In the genomic region with DNA sequence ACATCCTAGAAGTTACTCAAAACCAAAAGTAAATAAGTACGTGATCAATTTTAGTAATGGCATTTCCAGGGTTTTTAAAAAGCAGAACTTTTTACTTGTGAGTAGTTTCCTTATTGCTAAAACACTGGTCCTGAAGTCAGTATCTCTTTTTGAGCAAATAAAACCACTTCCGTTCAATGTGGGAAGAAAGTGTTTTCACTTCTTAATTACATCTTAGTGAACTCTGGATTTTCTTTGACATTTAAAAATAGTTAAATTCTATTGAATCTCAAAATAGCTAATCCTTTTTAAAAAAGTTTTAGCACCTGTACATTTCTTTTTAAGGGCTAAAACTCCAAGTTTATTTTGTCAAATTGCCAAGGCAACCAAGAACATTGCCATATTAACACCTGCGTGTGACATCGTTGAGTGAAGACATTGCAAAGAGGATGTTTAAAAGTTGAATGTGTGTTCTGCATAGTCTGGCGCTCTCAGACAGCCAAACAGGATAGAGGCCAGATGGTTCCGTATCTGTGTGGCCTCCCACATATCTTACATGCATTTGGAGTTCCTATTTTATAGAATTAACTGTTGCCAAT, we compare ENCODE assay signal across 8 cellular contexts. TPM values are rescaled to one million over a fixed set of nuclear protein-coding genes. Genes with fewer than 3 reads are reported as not detected.
DNase-seq lines count a peak whose midpoint lies in the region; ATAC-seq and TF ChIP-seq lines count a peak whose summit lies in the region.

No MANE protein-coding gene starts in this region.

- intact Hi-C loops in activated T-helper 1 cell treated with anti-CD3 and anti-CD28 coated beads, Interleukin-12 subunit alpha, Interleukin-12 subunit beta, Interleukin-2, Interleukin-4 antibody, amounts not matched to agents 30 ng/mL and 10 ng/mL and 1 ng/mL, durations not matched to agents 14 hours and 24 hours and 36 hours (cut with micrococcal nuclease) = loop anchor here (1.0 to 10.0 kb wide), 8 partner anchors 48 to 1190 kb away; a partner anchor contains a TSS

- H3K9me3 Mint-ChIP-seq in activated T-helper 1 cell treated with anti-CD3 and anti-CD28 coated beads, Interleukin-12 subunit alpha, Interleukin-12 subunit beta, Interleukin-2, Interleukin-4 antibody, amounts not matched to agents 30 ng/mL and 10 ng/mL and 1 ng/mL, durations not matched to agents 14 hours and 24 hours and 36 hours = no peaks in the 10 kb centered on the region
- no peaks in the 10 kb centered on the region for H3K9me3 Mint-ChIP-seq in stimulated activated effector memory CD8-positive, alpha-beta T cell treated with anti-CD3 and anti-CD28 coated beads, Interleukin-12 subunit alpha, Interleukin-12 subunit beta, amount 100 ng/mL, for 72 hours

- peaks cover 24% of the 10 kb centered on the region for H3K36me3 Mint-ChIP-seq in activated T-helper 1 cell treated with anti-CD3 and anti-CD28 coated beads, Interleukin-12 subunit alpha, Interleukin-12 subunit beta, Interleukin-2, Interleukin-4 antibody, amounts not matched to agents 30 ng/mL and 10 ng/mL and 1 ng/mL, durations not matched to agents 14 hours and 24 hours and 36 hours (ENCODE audit: low read depth)
- peaks cover 74% of the 10 kb centered on the region for H3K36me3 Mint-ChIP-seq in stimulated activated effector memory CD8-positive, alpha-beta T cell treated with anti-CD3 and anti-CD28 coated beads, Interleukin-12 subunit alpha, Interleukin-12 subunit beta, amount 100 ng/mL, for 72 hours

- peak overlapping the region; percentile 74 for H3K4me3 Mint-ChIP-seq in activated T-helper 1 cell treated with anti-CD3 and anti-CD28 coated beads, Interleukin-12 subunit alpha, Interleukin-12 subunit beta, Interleukin-2, Interleukin-4 antibody, amounts not matched to agents 30 ng/mL and 10 ng/mL and 1 ng/mL, durations not matched to agents 14 hours and 24 hours and 36 hours
- H3K4me3 Mint-ChIP-seq in stimulated activated effector memory CD8-positive, alpha-beta T cell treated with anti-CD3 and anti-CD28 coated beads, Interleukin-12 subunit alpha, Interleukin-12 subunit beta, amount 100 ng/mL, for 72 hours = peak overlapping the region; percentile 65

- peak; percentile 81 for DNase-seq in GM12865 (ENCODE audit: low read depth)
- DNase-seq in activated T-helper 1 cell treated with anti-CD3 and anti-CD28 coated beads, Interleukin-12 subunit alpha, Interleukin-12 subunit beta, Interleukin-2, Interleukin-4 antibody, amounts not matched to agents 30 ng/mL and 10 ng/mL and 1 ng/mL, durations not matched to agents 14 hours and 24 hours and 36 hours (ENCODE audit: low spot score) = peak; percentile 26
- no peak for DNase-seq in stimulated activated effector memory CD8-positive, alpha-beta T cell treated with anti-CD3 and anti-CD28 coated beads, Interleukin-12 subunit alpha, Interleukin-12 subunit beta, amount 100 ng/mL, for 72 hours (ENCODE audit: low spot score in 2 of 2)
- no peak for DNase-seq in NCI-H510A treated with DMSO at 0.1 percent for 48 hours (lab: John Stamatoyannopoulos, UW)
- DNase-seq in DMS 273 (lab: John Stamatoyannopoulos, UW; ENCODE audit: unreplicated experiment) = no peak
- DNase-seq in glomerular visceral epithelial cell (ENCODE audit: extremely low spot score) = no peak

- peak overlapping the region; percentile 77 for H3K27ac Mint-ChIP-seq in activated T-helper 1 cell treated with anti-CD3 and anti-CD28 coated beads, Interleukin-12 subunit alpha, Interleukin-12 subunit beta, Interleukin-2, Interleukin-4 antibody, amounts not matched to agents 30 ng/mL and 10 ng/mL and 1 ng/mL, durations not matched to agents 14 hours and 24 hours and 36 hours
- H3K27ac Mint-ChIP-seq in stimulated activated effector memory CD8-positive, alpha-beta T cell treated with anti-CD3 and anti-CD28 coated beads, Interleukin-12 subunit alpha, Interleukin-12 subunit beta, amount 100 ng/mL, for 72 hours = peak overlapping the region; percentile 89

- no peak overlapping the region for H3K4me3 ChIP-seq in GM12865 (ENCODE audit: low read depth, low read length)

- H3K27me3 Mint-ChIP-seq in activated T-helper 1 cell treated with anti-CD3 and anti-CD28 coated beads, Interleukin-12 subunit alpha, Interleukin-12 subunit beta, Interleukin-2, Interleukin-4 antibody, amounts not matched to agents 30 ng/mL and 10 ng/mL and 1 ng/mL, durations not matched to agents 14 hours and 24 hours and 36 hours (ENCODE audit: insufficient read depth) = no peaks in the 10 kb centered on the region

- peak; percentile 82 for ATAC-seq in GM21390 (IDR thresholded peaks at IDR 0.05; ENCODE audit: unreplicated experiment)
- peak; percentile 77 for ATAC-seq in HG03558 (IDR thresholded peaks at IDR 0.05; ENCODE audit: extremely low read depth, unreplicated experiment)
- ATAC-seq in stimulated activated effector memory CD8-positive, alpha-beta T cell treated with anti-CD3 and anti-CD28 coated beads, Interleukin-12 subunit alpha, Interleukin-12 subunit beta, amount 100 ng/mL, for 72 hours = peak; percentile 89

- peaks cover 37% of the 10 kb centered on the region for H3K4me1 Mint-ChIP-seq in activated T-helper 1 cell treated with anti-CD3 and anti-CD28 coated beads, Interleukin-12 subunit alpha, Interleukin-12 subunit beta, Interleukin-2, Interleukin-4 antibody, amounts not matched to agents 30 ng/mL and 10 ng/mL and 1 ng/mL, durations not matched to agents 14 hours and 24 hours and 36 hours (ENCODE audit: low read depth)
- peaks cover 25% of the 10 kb centered on the region for H3K4me1 Mint-ChIP-seq in stimulated activated effector memory CD8-positive, alpha-beta T cell treated with anti-CD3 and anti-CD28 coated beads, Interleukin-12 subunit alpha, Interleukin-12 subunit beta, amount 100 ng/mL, for 72 hours

- no peak for TF ChIP-seq CTCF in GM12865 (IDR thresholded peaks at IDR 0.05; ENCODE audit: insufficient read depth, low read depth, low read length, missing control alignments)

RNA-seq across cellular contexts. Expression of a gene that starts 17.2 kb away (rescaled TPM):
- not detected in 2 replicates for total RNA-seq in activated T-helper 1 cell treated with anti-CD3 and anti-CD28 coated beads, Interleukin-12 subunit alpha, Interleukin-12 subunit beta, Interleukin-2, Interleukin-4 antibody, amounts not matched to agents 30 ng/mL and 10 ng/mL and 1 ng/mL, durations not matched to agents 14 hours and 24 hours and 36 hours

RNA-seq across cellular contexts. Expression of a gene that starts 50.5 kb away (rescaled TPM):
- total RNA-seq in activated T-helper 1 cell treated with anti-CD3 and anti-CD28 coated beads, Interleukin-12 subunit alpha, Interleukin-12 subunit beta, Interleukin-2, Interleukin-4 antibody, amounts not matched to agents 30 ng/mL and 10 ng/mL and 1 ng/mL, durations not matched to agents 14 hours and 24 hours and 36 hours = 70.4 and 73.6 TPM in 2 replicates

RNA-seq across cellular contexts. Expression of a gene that starts 53.7 kb away (rescaled TPM):
- total RNA-seq in activated T-helper 1 cell treated with anti-CD3 and anti-CD28 coated beads, Interleukin-12 subunit alpha, Interleukin-12 subunit beta, Interleukin-2, Interleukin-4 antibody, amounts not matched to agents 30 ng/mL and 10 ng/mL and 1 ng/mL, durations not matched to agents 14 hours and 24 hours and 36 hours = 59.2 and 60.2 TPM in 2 replicates

Comparison
In these comparisons a context has a peak if more than half of its experiments do, and no peak if none do; other contexts are left out.
1. DNase-seq: peak in GM12865 (single experiment) and activated T-helper 1 cell treated with anti-CD3 and anti-CD28 coated beads, Interleukin-12 subunit alpha, Interleukin-12 subunit beta, Interleukin-2, Interleukin-4 antibody, amounts not matched to agents 30 ng/mL and 10 ng/mL and 1 ng/mL, durations not matched to agents 14 hours and 24 hours and 36 hours (single experiment); none in stimulated activated effector memory CD8-positive, alpha-beta T cell treated with anti-CD3 and anti-CD28 coated beads, Interleukin-12 subunit alpha, Interleukin-12 subunit beta, amount 100 ng/mL, for 72 hours (0 of 2), NCI-H510A treated with DMSO at 0.1 percent for 48 hours (single experiment), DMS 273 (single experiment) and glomerular visceral epithelial cell (single experiment).
2. Peak in every context shown above with its lines, with median percentiles within 50 percentile points of each other: ATAC-seq.